In genomic region chr12:105431537-105431936, GRCh38 we compare ENCODE assay signal across 21 cellular contexts.
"Had no signal": no experiment of that assay in that cellular context is flagged by ENCODE, and none has a peak within 500 bp of the region (broad histone marks: within the 10 kb centered on the region; RNA-seq: fewer than 3 reads in every experiment).

No MANE protein-coding gene starts in this region.

- H3K4me3 Mint-ChIP-seq: activated naive CD4-positive, alpha-beta T cell treated with anti-CD3 and anti-CD28 coated beads, Interleukin-2, amount 50 U/mL, for 24 hours; activated T-cell treated with anti-CD3 and anti-CD28 coated beads, Interleukin-2, amount 50 U/mL, for 72 hours; central memory CD8-positive, alpha-beta T cell; neural crest cell; stimulated activated naive CD8-positive, alpha-beta T cell treated with anti-CD3 and anti-CD28 coated beads, Interleukin-15, Interleukin-2, amounts not matched to agents 100 ng/mL and 50 ng/mL, for 24 hours had no signal

- H3K27me3 ChIP-seq: ascending aorta, ovary, right lobe of liver, tibial nerve had no signal

- H3K27ac ChIP-seq: ascending aorta, coronary artery, left ventricle myocardium inferior, ovary, right lobe of liver, tibial nerve, WERI-Rb-1 had no signal

- H3K4me3 ChIP-seq: ascending aorta, coronary artery, left ventricle myocardium inferior, ovary, right lobe of liver, tibial nerve had no signal

- H3K9me3 ChIP-seq: ascending aorta, left ventricle myocardium inferior, ovary, right lobe of liver, tibial nerve had no signal

- H3K9me3 Mint-ChIP-seq: activated naive CD4-positive, alpha-beta T cell treated with anti-CD3 and anti-CD28 coated beads, Interleukin-2, amount 50 U/mL, for 24 hours; activated T-cell treated with anti-CD3 and anti-CD28 coated beads, Interleukin-2, amount 50 U/mL, for 72 hours; central memory CD8-positive, alpha-beta T cell; stimulated activated naive CD8-positive, alpha-beta T cell treated with anti-CD3 and anti-CD28 coated beads, Interleukin-15, Interleukin-2, amounts not matched to agents 100 ng/mL and 50 ng/mL, for 24 hours had no signal

- ATAC-seq: activated T-cell treated with anti-CD3 and anti-CD28 coated beads, Interleukin-2, amount 50 U/mL, for 72 hours; right lobe of liver had no signal

- H3K4me1 ChIP-seq: ascending aorta, left ventricle myocardium inferior, tibial nerve had no signal

- H3K4me1 Mint-ChIP-seq: activated naive CD4-positive, alpha-beta T cell treated with anti-CD3 and anti-CD28 coated beads, Interleukin-2, amount 50 U/mL, for 24 hours; central memory CD8-positive, alpha-beta T cell had no signal

- H3K36me3 ChIP-seq: ascending aorta, left ventricle myocardium inferior, ovary, right lobe of liver, tibial nerve, WERI-Rb-1 had no signal

- DNase-seq: activated CD4-positive, alpha-beta T cell treated with anti-CD3 and anti-CD28 coated beads for 1 hour; activated CD4-positive, alpha-beta T cell treated with anti-CD3 and anti-CD28 coated beads, Interleukin-2, amount 50 U/mL, for 4 hours; activated effector memory CD4-positive, alpha-beta T cell treated with anti-CD3 and anti-CD28 coated beads, Interleukin-2, amount 50 U/mL, for 16 hours; activated T-cell treated with anti-CD3 and anti-CD28 coated beads, Interleukin-2, amount 50 U/mL, for 72 hours; erythroblast; kidney; left ventricle myocardium inferior; mammary epithelial cell; ovary; right lobe of liver; small intestine; stimulated activated CD4-positive, alpha-beta T cell treated with anti-CD3 and anti-CD28 coated beads, Interleukin-15, amount 100 ng/mL, for 24 hours; stimulated activated CD4-positive, alpha-beta T cell treated with anti-CD3 and anti-CD28 coated beads, Interleukin-2, amount 100 ng/mL, for 48 hours; WERI-Rb-1 had no signal

- H3K36me3 Mint-ChIP-seq: activated naive CD4-positive, alpha-beta T cell treated with anti-CD3 and anti-CD28 coated beads, Interleukin-2, amount 50 U/mL, for 24 hours had no signal

- H3K27ac Mint-ChIP-seq: activated naive CD4-positive, alpha-beta T cell treated with anti-CD3 and anti-CD28 coated beads, Interleukin-2, amount 50 U/mL, for 24 hours; activated T-cell treated with anti-CD3 and anti-CD28 coated beads, Interleukin-2, amount 50 U/mL, for 72 hours; stimulated activated naive CD8-positive, alpha-beta T cell treated with anti-CD3 and anti-CD28 coated beads, Interleukin-15, Interleukin-2, amounts not matched to agents 100 ng/mL and 50 ng/mL, for 24 hours had no signal
